In genomic region chr15:67878647-67879293, GRCh38 we compare ENCODE assay signal across 19 cellular contexts. TPM values are rescaled to one million over a fixed set of nuclear protein-coding genes. Genes with fewer than 3 reads are reported as not detected.
"Had no signal": no experiment of that assay in that cellular context is flagged by ENCODE, and none has a peak within 500 bp of the region (broad histone marks: within the 10 kb centered on the region; RNA-seq: fewer than 3 reads in every experiment).

No MANE protein-coding gene starts in this region.

- DNase-seq: activated B cell treated with CpG ODN at 0.5 μM for 24 hours; activated CD4-positive, alpha-beta T cell treated with anti-CD3 and anti-CD28 coated beads, Interleukin-2, amount 10 ng/mL, durations not matched to agents 24 days and 14 days; activated naive CD4-positive, alpha-beta T cell; anterior cingulate cortex; brain microvascular endothelial cell; cerebellar nuclear complex; effector memory CD8-positive, alpha-beta T cell; head of caudate nucleus; left cardiac atrium; lower lobe of right lung; stimulated activated CD4-positive, alpha-beta T cell treated with anti-CD3 and anti-CD28 coated beads, Interleukin-1b, Interleukin-23, amount 100 ng/mL, for 48 hours; stimulated activated naive CD8-positive, alpha-beta T cell treated with anti-CD3 and anti-CD28 coated beads, Interleukin-15, amount 100 ng/mL, for 72 hours; T-helper 2 cell; testis; upper lobe of right lung had no signal

- H3K4me3 Mint-ChIP-seq: activated B cell treated with CpG ODN at 0.5 μM for 24 hours; activated CD4-positive, alpha-beta T cell treated with anti-CD3 and anti-CD28 coated beads, Interleukin-2, amount 10 ng/mL, durations not matched to agents 24 days and 14 days; effector memory CD8-positive, alpha-beta T cell; neural crest cell; stimulated activated naive CD8-positive, alpha-beta T cell treated with anti-CD3 and anti-CD28 coated beads, Interleukin-15, amount 100 ng/mL, for 72 hours had no signal

- H3K27me3 ChIP-seq: brain microvascular endothelial cell, pancreas, testis, upper lobe of right lung had no signal

- H3K4me3 ChIP-seq: lower lobe of right lung, pancreas, testis, upper lobe of right lung had no signal

- ATAC-seq: effector memory CD8-positive, alpha-beta T cell; left cardiac atrium; lower lobe of right lung; pancreas; stimulated activated naive CD8-positive, alpha-beta T cell treated with anti-CD3 and anti-CD28 coated beads, Interleukin-15, amount 100 ng/mL, for 72 hours had no signal

- FAIRE-seq: frontal cortex, pancreas had no signal

- H3K27ac Mint-ChIP-seq: activated B cell treated with CpG ODN at 0.5 μM for 24 hours; activated CD4-positive, alpha-beta T cell treated with anti-CD3 and anti-CD28 coated beads, Interleukin-2, amount 10 ng/mL, durations not matched to agents 24 days and 14 days; effector memory CD8-positive, alpha-beta T cell; stimulated activated naive CD8-positive, alpha-beta T cell treated with anti-CD3 and anti-CD28 coated beads, Interleukin-15, amount 100 ng/mL, for 72 hours had no signal

- H3K36me3 ChIP-seq: brain microvascular endothelial cell, lower lobe of right lung, pancreas, upper lobe of right lung had no signal

- H3K9me3 ChIP-seq: lower lobe of right lung, pancreas, testis, upper lobe of right lung had no signal

- H3K9me3 Mint-ChIP-seq: effector memory CD8-positive, alpha-beta T cell; neural crest cell had no signal

- H3K27ac ChIP-seq: brain microvascular endothelial cell, epithelial cell of prostate, lower lobe of right lung, pancreas, testis, upper lobe of right lung had no signal

RNA-seq across cellular contexts. Expression of gene RNU6-1, which starts 38.9 kb away (rescaled TPM):
- total RNA-seq: activated B cell treated with CpG ODN at 0.5 μM for 24 hours; activated CD4-positive, alpha-beta T cell treated with anti-CD3 and anti-CD28 coated beads, Interleukin-2, amount 10 ng/mL, durations not matched to agents 24 days and 14 days; frontal cortex; left cardiac atrium; lower lobe of right lung; neural crest cell; pancreas; testis; upper lobe of right lung had no signal
- polyA plus RNA-seq: pancreas had no signal
